ENCODE assay signal across 8 cellular contexts in genomic region chr19:43826787-43827754, GRCh38. TPM values are rescaled to one million over a fixed set of nuclear protein-coding genes. Genes with fewer than 3 reads are reported as not detected.
DNase-seq lines count a peak whose midpoint lies in the region; ATAC-seq, FAIRE-seq and TF ChIP-seq lines count a peak whose summit lies in the region.

Gene ZNF283, plus strand, starts transcription at chr19:43827321. Its CDS starts 6,184 bp downstream, at chr19:43833505.

- TF ChIP-seq CTCF in NB4 (IDR thresholded peaks at IDR 0.05; ENCODE audit: low read depth, low read length) (no peak), osteocyte (IDR thresholded peaks at IDR 0.05) (no peak), thoracic aorta (IDR thresholded peaks at IDR 0.05) (no peak)

- peaks cover 36% of the 10 kb centered on the region for H3K36me3 Mint-ChIP-seq in activated naive CD8-positive, alpha-beta T cell treated with anti-CD3 and anti-CD28 coated beads, Interleukin-2, amount 10 ng/mL, durations not matched to agents 7 days and 5 days
- H3K36me3 Mint-ChIP-seq in osteocyte (ENCODE audit: unreplicated experiment), result peaks cover 20% of the 10 kb centered on the region

- intact Hi-C loops in Right ventricle myocardium superior (cut with DNase I), result no loop called here

- DNase-seq in DMS53 treated with DMSO at 0.1 percent for 48 hours (lab: John Stamatoyannopoulos, UW; ENCODE audit: unreplicated experiment) (peak; percentile 93), H54 (ENCODE audit: insufficient read length, low spot score) (peak; percentile 90), NB4 (ENCODE audit: low read depth) (peak; percentile 82), SKM-1 (lab: John Stamatoyannopoulos, UW; ENCODE audit: unreplicated experiment) (peak; percentile 14), Right ventricle myocardium superior (peak; percentile 94), osteocyte (ENCODE audit: extremely low spot score, unreplicated experiment) (peak; percentile 91), thoracic aorta (ENCODE audit: low spot score) (peak; percentile 71)
- DNase-seq in activated naive CD8-positive, alpha-beta T cell treated with anti-CD3 and anti-CD28 coated beads, Interleukin-2, amount 10 ng/mL, durations not matched to agents 7 days and 5 days, result peak; percentile 82

- H3K4me3 ChIP-seq in NB4 (ENCODE audit: low read depth, low read length) (peak within 1 kb of the TSS; percentile 77), thoracic aorta (peak within 1 kb of the TSS; percentile 83)

- H3K27ac ChIP-seq in thoracic aorta, result peak within 1 kb of the TSS; percentile 47

- peak; percentile 89 for ATAC-seq in activated naive CD8-positive, alpha-beta T cell treated with anti-CD3 and anti-CD28 coated beads, Interleukin-2, amount 10 ng/mL, durations not matched to agents 7 days and 5 days (ENCODE audit: low read depth)
- peak; percentile 100 for ATAC-seq in Right ventricle myocardium superior (ENCODE audit: poor library complexity)
- peak; percentile 94 for ATAC-seq in thoracic aorta (ENCODE audit: insufficient number of reproducible peaks, low FRiP score, low read depth)

- H3K27me3 Mint-ChIP-seq in activated naive CD8-positive, alpha-beta T cell treated with anti-CD3 and anti-CD28 coated beads, Interleukin-2, amount 10 ng/mL, durations not matched to agents 7 days and 5 days, result peaks cover 10% of the 10 kb centered on the region
- peaks cover 8% of the 10 kb centered on the region for H3K27me3 Mint-ChIP-seq in osteocyte (ENCODE audit: unreplicated experiment)

- peaks cover 13% of the 10 kb centered on the region for H3K4me1 Mint-ChIP-seq in activated naive CD8-positive, alpha-beta T cell treated with anti-CD3 and anti-CD28 coated beads, Interleukin-2, amount 10 ng/mL, durations not matched to agents 7 days and 5 days
- peaks cover 20% of the 10 kb centered on the region for H3K4me1 Mint-ChIP-seq in osteocyte (ENCODE audit: unreplicated experiment)

- POLR2A ChIA-PET in activated naive CD8-positive, alpha-beta T cell treated with anti-CD3 and anti-CD28 coated beads, Interleukin-2, amount 10 ng/mL, durations not matched to agents 7 days and 5 days (lab: Charles Lee), result interaction anchor here (0.7 to 1.3 kb wide), 5 partner anchors 47 to 338 kb away, joined by 3 to 5 read pairs (median 4); partner anchors contain the start of genes KCNN4, ZNF226 and ZNF45

- peaks cover 4 to 15% of the 10 kb centered on the region in 2 donors for H3K4me1 ChIP-seq in thoracic aorta (ENCODE audit: control insufficient read depth in 1 of 2, low read depth in 2 of 2)

- H3K9me3 Mint-ChIP-seq in activated naive CD8-positive, alpha-beta T cell treated with anti-CD3 and anti-CD28 coated beads, Interleukin-2, amount 10 ng/mL, durations not matched to agents 7 days and 5 days, result peaks cover 19% of the 10 kb centered on the region
- H3K9me3 Mint-ChIP-seq in osteocyte (ENCODE audit: unreplicated experiment), result peaks cover 15% of the 10 kb centered on the region

- peaks cover 10% of the 10 kb centered on the region for H3K36me3 ChIP-seq in thoracic aorta

- peak; percentile 41 for TF ChIP-seq POLR2A in H54 (IDR thresholded peaks at IDR 0.05; ENCODE audit: low read depth, low read length)
- TF ChIP-seq POLR2A in NB4 (IDR thresholded peaks at IDR 0.05; ENCODE audit: extremely low read depth, insufficient read length), result peak; percentile 28

- no peaks in the 10 kb centered on the region for H3K27me3 ChIP-seq in thoracic aorta (replicated peaks; ENCODE audit: insufficient read depth)

- H3K9me3 ChIP-seq in thoracic aorta, result no peaks in the 10 kb centered on the region

- H3K4me3 Mint-ChIP-seq in activated naive CD8-positive, alpha-beta T cell treated with anti-CD3 and anti-CD28 coated beads, Interleukin-2, amount 10 ng/mL, durations not matched to agents 7 days and 5 days, result peak within 1 kb of the TSS; percentile 86
- peak within 1 kb of the TSS; percentile 89 for H3K4me3 Mint-ChIP-seq in osteocyte (ENCODE audit: unreplicated experiment)

- FAIRE-seq in H54 (lab: Jason Lieb, UNC), result peak; percentile 86

- peak within 1 kb of the TSS; percentile 73 for H3K27ac Mint-ChIP-seq in activated naive CD8-positive, alpha-beta T cell treated with anti-CD3 and anti-CD28 coated beads, Interleukin-2, amount 10 ng/mL, durations not matched to agents 7 days and 5 days
- peak within 1 kb of the TSS; percentile 86 for H3K27ac Mint-ChIP-seq in osteocyte (ENCODE audit: unreplicated experiment)

RNA-seq across cellular contexts. Expression of gene ZNF283, which starts in this region (rescaled TPM):
- 10 to 100 TPM; 11.5 TPM for total RNA-seq in activated naive CD8-positive, alpha-beta T cell treated with anti-CD3 and anti-CD28 coated beads, Interleukin-2, amount 10 ng/mL, durations not matched to agents 7 days and 5 days
- total RNA-seq in Right ventricle myocardium superior (9.0 TPM), osteocyte (9.8 and 11.5 TPM in 2 replicates), thoracic aorta (10 to 100 TPM in 1 of 2 donors, 1 to 10 TPM in 1; 8.1 to 15.3 TPM)

Comparison
In these comparisons a context has a peak if more than half of its experiments do, and no peak if none do; other contexts are left out.
1. Peak in every context shown above with its lines: DNase-seq, ATAC-seq, H3K4me3 ChIP-seq and H3K27ac ChIP-seq.
2. DNase-seq: peak in every context shown above with its lines; median percentile 94 in Right ventricle myocardium superior; 93 in DMS53 treated with DMSO at 0.1 percent for 48 hours; 91 in osteocyte; 90 in H54; 82 in NB4; 82 in activated naive CD8-positive, alpha-beta T cell treated with anti-CD3 and anti-CD28 coated beads, Interleukin-2, amount 10 ng/mL, durations not matched to agents 7 days and 5 days; 71 in thoracic aorta; 14 in SKM-1.